ENCODE assay signal across 24 cellular contexts in genomic region chr3:10396931-10397330, GRCh38.
"Had no signal": no experiment of that assay in that cellular context is flagged by ENCODE, and none has a peak within 500 bp of the region (broad histone marks: within the 10 kb centered on the region; RNA-seq: fewer than 3 reads in every experiment).

No MANE protein-coding gene starts in this region.

- FAIRE-seq: kidney had no signal

- H3K36me3 ChIP-seq: gastroesophageal sphincter, heart left ventricle, neutrophil, sigmoid colon, tibial artery had no signal

- H3K4me1 Mint-ChIP-seq: brain had no signal

- H3K79me2 ChIP-seq: parathyroid adenoma had no signal

- H3K27ac Mint-ChIP-seq: activated CD4-positive, alpha-beta memory T cell treated with anti-CD3 and anti-CD28 coated beads, Interleukin-2, amount 10 ng/mL, durations not matched to agents 7 days and 5 days; activated CD8-positive, alpha-beta memory T cell treated with anti-CD3 and anti-CD28 coated beads, Interleukin-2, amount 10 ng/mL, durations not matched to agents 7 days and 5 days; natural killer cell treated with Interleukin-12 subunit alpha and Interleukin-12 subunit beta and Interleukin-15 and Interleukin-18, amount 100 ng/mL, for 72 hours had no signal

- H2AFZ ChIP-seq: parathyroid adenoma had no signal

- H3K36me3 Mint-ChIP-seq: activated CD8-positive, alpha-beta memory T cell treated with anti-CD3 and anti-CD28 coated beads, Interleukin-2, amount 10 ng/mL, durations not matched to agents 7 days and 5 days; natural killer cell treated with Interleukin-12 subunit alpha and Interleukin-12 subunit beta and Interleukin-15 and Interleukin-18, amount 100 ng/mL, for 72 hours had no signal

- H3K4me3 ChIP-seq: gastroesophageal sphincter, heart left ventricle, lung, sigmoid colon, tibial artery had no signal

- H3K27me3 ChIP-seq: gastroesophageal sphincter, heart left ventricle, neutrophil, sigmoid colon, tibial artery had no signal

- H3K9ac ChIP-seq: parathyroid adenoma had no signal

- ATAC-seq: activated CD8-positive, alpha-beta memory T cell treated with anti-CD3 and anti-CD28 coated beads, Interleukin-2, amount 10 ng/mL, durations not matched to agents 7 days and 5 days; esophagus mucosa; gastroesophageal sphincter; heart left ventricle; left lobe of liver; natural killer cell treated with Interleukin-12 subunit alpha and Interleukin-12 subunit beta and Interleukin-15 and Interleukin-18, amount 100 ng/mL, for 72 hours had no signal

- H3K4me3 Mint-ChIP-seq: activated CD4-positive, alpha-beta memory T cell treated with anti-CD3 and anti-CD28 coated beads, Interleukin-2, amount 10 ng/mL, durations not matched to agents 7 days and 5 days; activated CD8-positive, alpha-beta memory T cell treated with anti-CD3 and anti-CD28 coated beads, Interleukin-2, amount 10 ng/mL, durations not matched to agents 7 days and 5 days; brain; natural killer cell treated with Interleukin-12 subunit alpha and Interleukin-12 subunit beta and Interleukin-15 and Interleukin-18, amount 100 ng/mL, for 72 hours had no signal

- H3K9me3 ChIP-seq: gastroesophageal sphincter, heart left ventricle, neutrophil, sigmoid colon, tibial artery had no signal

- DNase-seq: activated CD4-positive, alpha-beta memory T cell treated with anti-CD3 and anti-CD28 coated beads, Interleukin-2, amount 10 ng/mL, durations not matched to agents 7 days and 5 days; activated CD4-positive, alpha-beta T cell treated with anti-CD3 and anti-CD28 coated beads for 48 hours; activated CD4-positive, CD25-positive, alpha-beta regulatory T cell; activated CD8-positive, alpha-beta memory T cell treated with anti-CD3 and anti-CD28 coated beads, Interleukin-2, amount 10 ng/mL, durations not matched to agents 7 days and 5 days; activated naive CD4-positive, alpha-beta T cell; anterior cingulate cortex; central memory CD4-positive, alpha-beta T cell; cortex of kidney; effector CD4-positive, alpha-beta T cell; kidney; sigmoid colon; stimulated activated CD4-positive, alpha-beta T cell treated with anti-CD3 and anti-CD28 coated beads, Interleukin-4, amount 100 ng/mL, for 4 hours; stimulated activated naive CD4-positive, alpha-beta T cell; substantia nigra; tibial artery had no signal

- H3K27ac ChIP-seq: gastroesophageal sphincter, heart left ventricle, neutrophil, parathyroid adenoma, sigmoid colon, tibial artery had no signal

- H3K4me1 ChIP-seq: gastroesophageal sphincter, heart left ventricle, parathyroid adenoma, sigmoid colon had no signal

- H3K27me3 Mint-ChIP-seq: activated CD8-positive, alpha-beta memory T cell treated with anti-CD3 and anti-CD28 coated beads, Interleukin-2, amount 10 ng/mL, durations not matched to agents 7 days and 5 days; natural killer cell treated with Interleukin-12 subunit alpha and Interleukin-12 subunit beta and Interleukin-15 and Interleukin-18, amount 100 ng/mL, for 72 hours had no signal

- H3K9me3 Mint-ChIP-seq: activated CD4-positive, alpha-beta memory T cell treated with anti-CD3 and anti-CD28 coated beads, Interleukin-2, amount 10 ng/mL, durations not matched to agents 7 days and 5 days; brain; natural killer cell treated with Interleukin-12 subunit alpha and Interleukin-12 subunit beta and Interleukin-15 and Interleukin-18, amount 100 ng/mL, for 72 hours had no signal
